1 cellular context compared by ENCODE assay signal in genomic region chr10:25080880-25081581, GRCh38.
TF ChIP-seq lines count a peak whose summit lies in the region.

No MANE protein-coding gene starts in this region.

TF ChIP-seq in HEK293, 187 proteins besides CTCF, POLR2A, EP300 and RAD21 (continued from another document):
- TF ChIP-seq ZNF645 (tag by site-specific recombination; IDR thresholded peaks at IDR 0.05) = no peak
- TF ChIP-seq YY2 (tag by site-specific recombination; IDR thresholded peaks at IDR 0.05) = no peak
- TF ChIP-seq PRDM2 (tag by site-specific recombination; IDR thresholded peaks at IDR 0.05; ENCODE audit: borderline replicate concordance) = no peak
- TF ChIP-seq ZBTB44 (tag by site-specific recombination; IDR thresholded peaks at IDR 0.05) = no peak
